ENCODE assay signal across 8 cellular contexts in genomic region chr6:99520855-99521556, GRCh38. TPM values are rescaled to one million over a fixed set of nuclear protein-coding genes. Genes with fewer than 3 reads are reported as not detected.
A peak's percentile ranks its signal among the peaks of the same experiment; 100 is the strongest.
DNase-seq lines count a peak whose midpoint lies in the region; ATAC-seq and TF ChIP-seq lines count a peak whose summit lies in the region.

No MANE protein-coding gene starts in this region.

- H3K4me3 ChIP-seq in right atrium auricular region, result peak overlapping the region; percentile 70 to 75

- TF ChIP-seq CTCF in 22Rv1 (IDR thresholded peaks at IDR 0.05) (peak; percentile 94), right atrium auricular region (IDR thresholded peaks at IDR 0.05) (peak; percentile 87 to 95)

- peak overlapping the region; percentile 95 for H3K4me3 Mint-ChIP-seq in T-helper 2 cell treated with Interferon-gamma antibody and Interleukin-4, amounts not matched to agents 5 μg/mL and 100 μg/mL, for 36 hours

- ATAC-seq in GM18505 (IDR thresholded peaks at IDR 0.05; ENCODE audit: unreplicated experiment), result peak; percentile 92
- peak; percentile 93 for ATAC-seq in HG02943 (IDR thresholded peaks at IDR 0.05; ENCODE audit: low read depth, unreplicated experiment)

- peaks cover 0 to 17% of the 10 kb centered on the region in 2 donors for H3K4me1 ChIP-seq in right atrium auricular region

- H3K27me3 ChIP-seq in right atrium auricular region, result no peaks in the 10 kb centered on the region

- H3K27me3 Mint-ChIP-seq in T-helper 2 cell treated with Interferon-gamma antibody and Interleukin-4, amounts not matched to agents 5 μg/mL and 100 μg/mL, for 36 hours (ENCODE audit: low read depth), result peaks cover 8% of the 10 kb centered on the region

- TF ChIP-seq POLR2A in GM18505 (IDR thresholded peaks at IDR 0.05; ENCODE audit: borderline replicate concordance, extremely low read depth, insufficient read depth, insufficient read length), result peak; percentile 95

- H3K36me3 Mint-ChIP-seq in T-helper 2 cell treated with Interferon-gamma antibody and Interleukin-4, amounts not matched to agents 5 μg/mL and 100 μg/mL, for 36 hours (ENCODE audit: low read depth), result no peaks in the 10 kb centered on the region

- H3K27ac ChIP-seq in 22Rv1 (peak overlapping the region; percentile 82), right atrium auricular region (peak overlapping the region; percentile 90)

- H3K9me3 Mint-ChIP-seq in T-helper 2 cell treated with Interferon-gamma antibody and Interleukin-4, amounts not matched to agents 5 μg/mL and 100 μg/mL, for 36 hours, result no peaks in the 10 kb centered on the region

- DNase-seq in NCI-H187 (lab: John Stamatoyannopoulos, UW) (peak; percentile 61 to 82), anterior cingulate cortex (lab: John Stamatoyannopoulos, UW) (peak; percentile 29 to 91 (median 74)), right atrium auricular region (ENCODE audit: low spot score) (peak; percentile 85), putamen (ENCODE audit: low spot score) (peak; percentile 80)
- peak; percentile 77 for DNase-seq in T-helper 2 cell treated with Interferon-gamma antibody and Interleukin-4, amounts not matched to agents 5 μg/mL and 100 μg/mL, for 36 hours (ENCODE audit: low spot score)

- no peaks in the 10 kb centered on the region for H3K36me3 ChIP-seq in right atrium auricular region

- peaks cover 9% of the 10 kb centered on the region for H3K4me1 Mint-ChIP-seq in T-helper 2 cell treated with Interferon-gamma antibody and Interleukin-4, amounts not matched to agents 5 μg/mL and 100 μg/mL, for 36 hours (ENCODE audit: low read depth)

- H3K9me3 ChIP-seq in right atrium auricular region, result no peaks in the 10 kb centered on the region

- H3K27ac Mint-ChIP-seq in T-helper 2 cell treated with Interferon-gamma antibody and Interleukin-4, amounts not matched to agents 5 μg/mL and 100 μg/mL, for 36 hours, result peak overlapping the region; percentile 93

RNA-seq across cellular contexts. Expression of gene USP45, which starts 5.8 kb away (rescaled TPM):
- total RNA-seq in right atrium auricular region, result 10 to 100 TPM in 1 of 2 donors, 1 to 10 TPM in 1; 7.0 to 10.9 TPM

RNA-seq across cellular contexts. Expression of gene CCNC, which starts 47.5 kb away (rescaled TPM):
- total RNA-seq in right atrium auricular region, result 10 to 100 TPM; 17.6 to 23.1 TPM

Comparison
In these comparisons a context has a peak if more than half of its experiments do, and no peak if none do; other contexts are left out.
1. Peak in every context shown above with its lines: DNase-seq, ATAC-seq, H3K4me3 ChIP-seq and H3K27ac ChIP-seq.